Comparison of ENCODE assay signal across 1 cellular context in the genomic region with DNA sequence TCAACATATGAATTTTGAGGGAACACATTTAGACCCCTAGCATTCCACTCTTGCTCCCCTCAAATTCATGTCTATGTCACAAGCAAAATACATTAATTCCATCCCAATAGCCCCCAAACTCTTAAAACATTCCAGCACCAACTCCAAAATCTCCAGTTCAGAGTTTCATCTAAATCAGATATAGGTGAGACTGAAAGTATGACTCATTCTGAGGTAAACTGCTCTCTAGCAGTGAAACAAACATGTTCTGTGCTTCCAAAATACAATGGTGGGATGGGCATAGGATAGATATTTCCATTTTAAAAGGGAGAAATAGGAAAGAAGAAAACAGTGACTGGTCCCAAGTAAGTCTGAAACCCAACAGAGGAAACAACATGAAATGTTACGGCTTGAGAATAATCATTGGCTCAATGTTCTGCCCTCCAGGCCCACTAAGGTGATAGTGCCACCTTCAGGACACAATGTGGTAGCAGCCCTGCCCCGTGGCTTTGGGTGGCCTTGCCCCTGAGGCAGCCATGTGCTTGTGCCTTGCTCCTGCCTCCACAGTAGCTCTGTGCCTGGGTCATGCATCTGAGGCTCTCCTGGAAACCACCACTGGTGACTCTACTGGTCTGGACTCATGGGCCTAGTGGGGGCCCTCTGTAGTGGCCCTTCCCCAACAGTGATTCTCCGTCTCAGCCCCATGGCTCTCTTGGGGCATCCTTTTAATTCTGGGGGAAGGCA.
TF ChIP-seq lines count a peak whose summit lies in the region.

No MANE protein-coding gene starts in this region.

TF ChIP-seq in K562, 482 proteins besides CTCF, POLR2A, EP300 and RAD21 (continued from another document):
- TF ChIP-seq ASH1L (IDR thresholded peaks at IDR 0.05; ENCODE audit: borderline replicate concordance, low read depth, partially characterized antibody) (no peak), SMC3 (conservative IDR thresholded peaks at IDR 0.05; ENCODE audit: insufficient read depth, low read depth, low read length) (0 out of 2 replicates have a peak, but pooled peaks have one; percentile 27), FOXA1 (IDR thresholded peaks at IDR 0.05; ENCODE audit: borderline replicate concordance) (no peak), ARID1B (IDR thresholded peaks at IDR 0.05) (no peak)
- TF ChIP-seq, protein P1, sequence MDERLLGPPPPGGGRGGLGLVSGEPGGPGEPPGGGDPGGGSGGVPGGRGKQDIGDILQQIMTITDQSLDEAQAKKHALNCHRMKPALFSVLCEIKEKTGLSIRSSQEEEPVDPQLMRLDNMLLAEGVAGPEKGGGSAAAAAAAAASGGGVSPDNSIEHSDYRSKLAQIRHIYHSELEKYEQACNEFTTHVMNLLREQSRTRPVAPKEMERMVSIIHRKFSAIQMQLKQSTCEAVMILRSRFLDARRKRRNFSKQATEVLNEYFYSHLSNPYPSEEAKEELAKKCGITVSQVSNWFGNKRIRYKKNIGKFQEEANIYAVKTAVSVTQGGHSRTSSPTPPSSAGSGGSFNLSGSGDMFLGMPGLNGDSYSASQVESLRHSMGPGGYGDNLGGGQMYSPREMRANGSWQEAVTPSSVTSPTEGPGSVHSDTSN (CRISPR knock-in tag; IDR thresholded peaks at IDR 0.05; ENCODE audit: low read depth) = no peak
- TF ChIP-seq, protein P1 (tag; conservative IDR thresholded peaks at IDR 0.05; ENCODE audit: low read depth) = no peak
- TF ChIP-seq, protein P2, sequence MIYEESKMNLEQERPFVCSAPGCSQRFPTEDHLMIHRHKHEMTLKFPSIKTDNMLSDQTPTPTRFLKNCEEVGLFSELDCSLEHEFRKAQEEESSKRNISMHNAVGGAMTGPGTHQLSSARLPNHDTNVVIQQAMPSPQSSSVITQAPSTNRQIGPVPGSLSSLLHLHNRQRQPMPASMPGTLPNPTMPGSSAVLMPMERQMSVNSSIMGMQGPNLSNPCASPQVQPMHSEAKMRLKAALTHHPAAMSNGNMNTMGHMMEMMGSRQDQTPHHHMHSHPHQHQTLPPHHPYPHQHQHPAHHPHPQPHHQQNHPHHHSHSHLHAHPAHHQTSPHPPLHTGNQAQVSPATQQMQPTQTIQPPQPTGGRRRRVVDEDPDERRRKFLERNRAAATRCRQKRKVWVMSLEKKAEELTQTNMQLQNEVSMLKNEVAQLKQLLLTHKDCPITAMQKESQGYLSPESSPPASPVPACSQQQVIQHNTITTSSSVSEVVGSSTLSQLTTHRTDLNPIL (CRISPR knock-in tag; IDR thresholded peaks at IDR 0.05) = no peak
- TF ChIP-seq, protein P3, sequence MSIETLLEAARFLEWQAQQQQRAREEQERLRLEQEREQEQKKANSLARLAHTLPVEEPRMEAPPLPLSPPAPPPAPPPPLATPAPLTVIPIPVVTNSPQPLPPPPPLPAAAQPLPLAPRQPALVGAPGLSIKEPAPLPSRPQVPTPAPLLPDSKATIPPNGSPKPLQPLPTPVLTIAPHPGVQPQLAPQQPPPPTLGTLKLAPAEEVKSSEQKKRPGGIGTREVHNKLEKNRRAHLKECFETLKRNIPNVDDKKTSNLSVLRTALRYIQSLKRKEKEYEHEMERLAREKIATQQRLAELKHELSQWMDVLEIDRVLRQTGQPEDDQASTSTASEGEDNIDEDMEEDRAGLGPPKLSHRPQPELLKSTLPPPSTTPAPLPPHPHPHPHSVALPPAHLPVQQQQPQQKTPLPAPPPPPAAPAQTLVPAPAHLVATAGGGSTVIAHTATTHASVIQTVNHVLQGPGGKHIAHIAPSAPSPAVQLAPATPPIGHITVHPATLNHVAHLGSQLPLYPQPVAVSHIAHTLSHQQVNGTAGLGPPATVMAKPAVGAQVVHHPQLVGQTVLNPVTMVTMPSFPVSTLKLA (conservative IDR thresholded peaks at IDR 0.05) = 0 out of 4 replicates have a peak, but pooled peaks of 1 of the 2 experiments have one; percentile 18
- TF ChIP-seq, protein P4, sequence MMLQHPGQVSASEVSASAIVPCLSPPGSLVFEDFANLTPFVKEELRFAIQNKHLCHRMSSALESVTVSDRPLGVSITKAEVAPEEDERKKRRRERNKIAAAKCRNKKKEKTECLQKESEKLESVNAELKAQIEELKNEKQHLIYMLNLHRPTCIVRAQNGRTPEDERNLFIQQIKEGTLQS (IDR thresholded peaks at IDR 0.05) = peak; percentile 75
- TF ChIP-seq, protein P4 (CRISPR knock-in tag; conservative IDR thresholded peaks at IDR 0.05) = no peak
- TF ChIP-seq, protein P5, sequence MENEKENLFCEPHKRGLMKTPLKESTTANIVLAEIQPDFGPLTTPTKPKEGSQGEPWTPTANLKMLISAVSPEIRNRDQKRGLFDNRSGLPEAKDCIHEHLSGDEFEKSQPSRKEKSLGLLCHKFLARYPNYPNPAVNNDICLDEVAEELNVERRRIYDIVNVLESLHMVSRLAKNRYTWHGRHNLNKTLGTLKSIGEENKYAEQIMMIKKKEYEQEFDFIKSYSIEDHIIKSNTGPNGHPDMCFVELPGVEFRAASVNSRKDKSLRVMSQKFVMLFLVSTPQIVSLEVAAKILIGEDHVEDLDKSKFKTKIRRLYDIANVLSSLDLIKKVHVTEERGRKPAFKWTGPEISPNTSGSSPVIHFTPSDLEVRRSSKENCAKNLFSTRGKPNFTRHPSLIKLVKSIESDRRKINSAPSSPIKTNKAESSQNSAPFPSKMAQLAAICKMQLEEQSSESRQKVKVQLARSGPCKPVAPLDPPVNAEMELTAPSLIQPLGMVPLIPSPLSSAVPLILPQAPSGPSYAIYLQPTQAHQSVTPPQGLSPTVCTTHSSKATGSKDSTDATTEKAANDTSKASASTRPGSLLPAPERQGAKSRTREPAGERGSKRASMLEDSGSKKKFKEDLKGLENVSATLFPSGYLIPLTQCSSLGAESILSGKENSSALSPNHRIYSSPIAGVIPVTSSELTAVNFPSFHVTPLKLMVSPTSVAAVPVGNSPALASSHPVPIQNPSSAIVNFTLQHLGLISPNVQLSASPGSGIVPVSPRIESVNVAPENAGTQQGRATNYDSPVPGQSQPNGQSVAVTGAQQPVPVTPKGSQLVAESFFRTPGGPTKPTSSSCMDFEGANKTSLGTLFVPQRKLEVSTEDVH (IDR thresholded peaks at IDR 0.05; ENCODE audit: low read depth, partially characterized antibody) = no peak
- TF ChIP-seq, protein P6, sequence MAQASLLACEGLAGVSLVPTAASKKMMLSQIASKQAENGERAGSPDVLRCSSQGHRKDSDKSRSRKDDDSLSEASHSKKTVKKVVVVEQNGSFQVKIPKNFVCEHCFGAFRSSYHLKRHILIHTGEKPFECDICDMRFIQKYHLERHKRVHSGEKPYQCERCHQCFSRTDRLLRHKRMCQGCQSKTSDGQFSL (CRISPR knock-in tag; IDR thresholded peaks at IDR 0.05) = no peak
- TF ChIP-seq, protein P6 (tag; IDR thresholded peaks at IDR 0.05) = no peak
